10 cellular contexts compared by ENCODE assay signal in genomic region chr1:156464825-156465452, GRCh38. TPM values are rescaled to one million over a fixed set of nuclear protein-coding genes. Genes with fewer than 3 reads are reported as not detected.
A peak's percentile ranks its signal among the peaks of the same experiment; 100 is the strongest.
DNase-seq lines count a peak whose midpoint lies in the region; ATAC-seq and TF ChIP-seq lines count a peak whose summit lies in the region.
"Had no signal": no experiment of that assay in that cellular context is flagged by ENCODE, and none has a peak within 500 bp of the region (broad histone marks: within the 10 kb centered on the region; RNA-seq: fewer than 3 reads in every experiment).

No MANE protein-coding gene starts in this region.

- H3K4me3 ChIP-seq in breast epithelium (no peak overlapping the region), lung (no peak overlapping the region), thoracic aorta (no peak overlapping the region)

- peaks cover 17 to 19% of the 10 kb centered on the region in 2 donors for H3K4me1 ChIP-seq in breast epithelium
- peaks cover 13 to 19% of the 10 kb centered on the region in 2 donors for H3K4me1 ChIP-seq in lung (ENCODE audit: control insufficient read depth in 2 of 2, insufficient read depth in 2 of 2, low read length in 2 of 2)
- peaks cover 42 to 70% of the 10 kb centered on the region in 2 donors for H3K4me1 ChIP-seq in thoracic aorta (ENCODE audit: control insufficient read depth in 1 of 2, low read depth in 2 of 2)

- peaks cover 16% of the 10 kb centered on the region for H3K36me3 ChIP-seq in breast epithelium
- peaks cover 21 to 41% of the 10 kb centered on the region in 2 donors for H3K36me3 ChIP-seq in lung (ENCODE audit: control insufficient read depth in 2 of 2, insufficient read depth in 2 of 2, low read length in 2 of 2)
- peaks cover 23% of the 10 kb centered on the region for H3K36me3 ChIP-seq in thoracic aorta

- CTCF ChIA-PET in activated naive CD4-positive, alpha-beta T cell treated with anti-CD3 and anti-CD28 coated beads, Interleukin-2, amount 10 ng/mL, durations not matched to agents 7 days and 5 days (lab: Charles Lee): interaction anchor here (0.8 kb wide), 1 partner anchor 16 kb away, joined by 3 read pairs; no protein-coding TSS in a partner anchor

- intact Hi-C loops in breast epithelium (cut with DNase I; ENCODE audit: low total_unique reads): loop anchor here (5.0 kb wide), 1 partner anchor 32 kb away; no protein-coding TSS in a partner anchor

- WGBS in lung, 2 donors: 80 to 87% methylated on average over 9 of the region's 9 CpGs

- peak overlapping the region; percentile 22 for H3K27ac Mint-ChIP-seq in activated naive CD4-positive, alpha-beta T cell treated with anti-CD3 and anti-CD28 coated beads, Interleukin-2, amount 10 ng/mL, durations not matched to agents 7 days and 5 days
- H3K27ac Mint-ChIP-seq: T-helper 1 cell treated with Interleukin-12 subunit alpha and Interleukin-12 subunit beta and Interleukin-4 antibody, amounts not matched to agents 30 μg/mL and 1 μg/mL, for 36 hours had no signal

- peaks cover 32% of the 10 kb centered on the region for H3K36me3 Mint-ChIP-seq in activated naive CD4-positive, alpha-beta T cell treated with anti-CD3 and anti-CD28 coated beads, Interleukin-2, amount 10 ng/mL, durations not matched to agents 7 days and 5 days

- TF ChIP-seq CTCF in breast epithelium (IDR thresholded peaks at IDR 0.05) (no peak), lung (IDR thresholded peaks at IDR 0.05; ENCODE audit: control extremely low read depth, extremely low read depth) (no peak), thoracic aorta (IDR thresholded peaks at IDR 0.05) (no peak)

- H3K4me3 Mint-ChIP-seq in activated naive CD4-positive, alpha-beta T cell treated with anti-CD3 and anti-CD28 coated beads, Interleukin-2, amount 10 ng/mL, durations not matched to agents 7 days and 5 days: no peak overlapping the region
- H3K4me3 Mint-ChIP-seq: T-helper 1 cell treated with Interleukin-12 subunit alpha and Interleukin-12 subunit beta and Interleukin-4 antibody, amounts not matched to agents 30 μg/mL and 1 μg/mL, for 36 hours had no signal

- no peaks in the 10 kb centered on the region for H3K9me3 Mint-ChIP-seq in activated naive CD4-positive, alpha-beta T cell treated with anti-CD3 and anti-CD28 coated beads, Interleukin-2, amount 10 ng/mL, durations not matched to agents 7 days and 5 days
- H3K9me3 Mint-ChIP-seq: T-helper 1 cell treated with Interleukin-12 subunit alpha and Interleukin-12 subunit beta and Interleukin-4 antibody, amounts not matched to agents 30 μg/mL and 1 μg/mL, for 36 hours had no signal

- no peaks in the 10 kb centered on the region for H3K9me3 ChIP-seq in breast epithelium
- H3K9me3 ChIP-seq in lung (ENCODE audit: control insufficient read depth in 2 of 2, insufficient read depth in 1 of 2, low read length in 1 of 2): no peaks in the 10 kb centered on the region
- no peaks in the 10 kb centered on the region for H3K9me3 ChIP-seq in thoracic aorta

- ATAC-seq in lung (ENCODE audit: insufficient read depth, low FRiP score): no peak
- no peak for ATAC-seq in thoracic aorta (ENCODE audit: insufficient number of reproducible peaks, low FRiP score, low read depth)
- ATAC-seq in HG03521 (IDR thresholded peaks at IDR 0.05; ENCODE audit: unreplicated experiment): no peak

- no peaks in the 10 kb centered on the region for H3K27me3 Mint-ChIP-seq in activated naive CD4-positive, alpha-beta T cell treated with anti-CD3 and anti-CD28 coated beads, Interleukin-2, amount 10 ng/mL, durations not matched to agents 7 days and 5 days

- TF ChIP-seq POLR2A in breast epithelium (IDR thresholded peaks at IDR 0.05): no peak

- no peak for DNase-seq in activated naive CD4-positive, alpha-beta T cell treated with anti-CD3 and anti-CD28 coated beads, Interleukin-2, amount 10 ng/mL, durations not matched to agents 7 days and 5 days
- no peak for DNase-seq in activated naive CD4-positive, alpha-beta T cell treated with Interleukin-2 at 50 U/mL for 16 hours
- DNase-seq in breast epithelium (ENCODE audit: low spot score in 2 of 2) (peak in 1 of 2 donors; percentile 49), lung (ENCODE audit: low spot score) (no peak), thoracic aorta (ENCODE audit: low spot score) (no peak), NCI-H524 treated with DMSO at 0.1 percent for 48 hours (lab: John Stamatoyannopoulos, UW) (no peak), AG08395 (ENCODE audit: low spot score) (no peak)
- DNase-seq: NCI-H187 treated with DMSO at 0.1 percent for 48 hours had no signal

- H3K4me1 Mint-ChIP-seq in activated naive CD4-positive, alpha-beta T cell treated with anti-CD3 and anti-CD28 coated beads, Interleukin-2, amount 10 ng/mL, durations not matched to agents 7 days and 5 days: peaks cover 19% of the 10 kb centered on the region

- peak overlapping the region; percentile 84 to 85 for H3K27ac ChIP-seq in breast epithelium
- peak overlapping the region; percentile 37 to 56 for H3K27ac ChIP-seq in lung (ENCODE audit: low read depth in 1 of 2, low read length in 1 of 2)
- H3K27ac ChIP-seq in thoracic aorta: peak overlapping the region; percentile 51 to 71

- H3K27me3 ChIP-seq in breast epithelium: no peaks in the 10 kb centered on the region
- H3K27me3 ChIP-seq in lung (ENCODE audit: control insufficient read depth, insufficient read depth): no peaks in the 10 kb centered on the region
- H3K27me3 ChIP-seq in thoracic aorta (replicated peaks; ENCODE audit: insufficient read depth): no peaks in the 10 kb centered on the region

RNA-seq across cellular contexts. Expression of gene MEF2D, which starts 35.6 kb away (rescaled TPM):
- total RNA-seq in breast epithelium (10 to 100 TPM; 25.8 to 34.9 (median 32.1) TPM), lung (10 to 100 TPM; 23.0 to 52.5 TPM), thoracic aorta (100 to 1,000 TPM in 1 of 2 donors, 10 to 100 TPM in 1; 76.1 to 101 TPM)
- 10 to 100 TPM; 23.0 to 23.3 TPM for polyA plus RNA-seq in lung
